Comparison of ENCODE assay signal across 3 cellular contexts in the genomic region with DNA sequence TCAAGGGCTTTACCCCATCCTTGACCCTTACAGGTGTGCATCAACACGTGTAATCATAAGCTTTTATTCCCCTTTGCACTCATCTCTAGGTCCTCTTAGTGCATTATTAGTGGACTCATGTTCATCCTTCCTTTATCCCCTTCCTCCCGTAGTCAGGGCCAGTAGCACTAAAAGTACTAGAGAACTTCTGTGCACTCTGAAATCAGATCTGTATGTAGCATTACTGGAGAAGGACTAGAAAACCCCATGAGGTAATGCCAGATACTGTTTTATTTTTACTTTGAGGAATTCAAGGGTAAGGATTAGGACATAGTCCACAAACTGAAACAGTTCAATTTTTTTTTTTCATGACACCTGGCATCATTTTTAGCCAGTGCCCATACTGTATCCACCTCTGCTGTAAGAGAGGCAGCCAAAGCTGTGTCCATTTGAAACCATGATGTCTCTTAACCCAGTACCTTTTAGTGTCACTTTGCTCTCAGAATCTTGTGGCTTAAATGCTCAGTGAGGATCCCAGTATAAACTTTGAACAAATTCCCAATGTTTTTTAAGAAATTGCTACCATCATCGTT.
TF ChIP-seq lines count a peak whose summit lies in the region.

No MANE protein-coding gene starts in this region.

TF ChIP-seq in A549, 52 proteins besides CTCF, POLR2A, EP300 and RAD21 (continued from another document):
- TF ChIP-seq, protein P1, sequence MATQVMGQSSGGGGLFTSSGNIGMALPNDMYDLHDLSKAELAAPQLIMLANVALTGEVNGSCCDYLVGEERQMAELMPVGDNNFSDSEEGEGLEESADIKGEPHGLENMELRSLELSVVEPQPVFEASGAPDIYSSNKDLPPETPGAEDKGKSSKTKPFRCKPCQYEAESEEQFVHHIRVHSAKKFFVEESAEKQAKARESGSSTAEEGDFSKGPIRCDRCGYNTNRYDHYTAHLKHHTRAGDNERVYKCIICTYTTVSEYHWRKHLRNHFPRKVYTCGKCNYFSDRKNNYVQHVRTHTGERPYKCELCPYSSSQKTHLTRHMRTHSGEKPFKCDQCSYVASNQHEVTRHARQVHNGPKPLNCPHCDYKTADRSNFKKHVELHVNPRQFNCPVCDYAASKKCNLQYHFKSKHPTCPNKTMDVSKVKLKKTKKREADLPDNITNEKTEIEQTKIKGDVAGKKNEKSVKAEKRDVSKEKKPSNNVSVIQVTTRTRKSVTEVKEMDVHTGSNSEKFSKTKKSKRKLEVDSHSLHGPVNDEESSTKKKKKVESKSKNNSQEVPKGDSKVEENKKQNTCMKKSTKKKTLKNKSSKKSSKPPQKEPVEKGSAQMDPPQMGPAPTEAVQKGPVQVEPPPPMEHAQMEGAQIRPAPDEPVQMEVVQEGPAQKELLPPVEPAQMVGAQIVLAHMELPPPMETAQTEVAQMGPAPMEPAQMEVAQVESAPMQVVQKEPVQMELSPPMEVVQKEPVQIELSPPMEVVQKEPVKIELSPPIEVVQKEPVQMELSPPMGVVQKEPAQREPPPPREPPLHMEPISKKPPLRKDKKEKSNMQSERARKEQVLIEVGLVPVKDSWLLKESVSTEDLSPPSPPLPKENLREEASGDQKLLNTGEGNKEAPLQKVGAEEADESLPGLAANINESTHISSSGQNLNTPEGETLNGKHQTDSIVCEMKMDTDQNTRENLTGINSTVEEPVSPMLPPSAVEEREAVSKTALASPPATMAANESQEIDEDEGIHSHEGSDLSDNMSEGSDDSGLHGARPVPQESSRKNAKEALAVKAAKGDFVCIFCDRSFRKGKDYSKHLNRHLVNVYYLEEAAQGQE (IDR thresholded peaks at IDR 0.05), result no peak
- TF ChIP-seq MYC (IDR thresholded peaks at IDR 0.05; ENCODE audit: borderline replicate concordance, low read length), result no peak
- no peak for TF ChIP-seq RNF2 (IDR thresholded peaks at IDR 0.05; ENCODE audit: borderline replicate concordance, low read depth)
- TF ChIP-seq EHMT2 (IDR thresholded peaks at IDR 0.05; ENCODE audit: low read depth), result no peak
- TF ChIP-seq ZSCAN20 (CRISPR knock-in tag; IDR thresholded peaks at IDR 0.05), result no peak

TF ChIP-seq in GM23338, 12 proteins besides CTCF, POLR2A, EP300 and RAD21 (continued from another document):
- TF ChIP-seq, protein P1 (IDR thresholded peaks at IDR 0.05; ENCODE audit: unreplicated experiment), result no peak
- TF ChIP-seq EZH2phosphoT487 (IDR thresholded peaks at IDR 0.05; ENCODE audit: unreplicated experiment) (no peak), ZNF462 (CRISPR knock-in tag; IDR thresholded peaks at IDR 0.05) (no peak)
TF ChIP-seq in GM23338: peak in this region for 0.

TF ChIP-seq in WTC11, 78 proteins besides CTCF, POLR2A, EP300 and RAD21 (continued from another document):
- TF ChIP-seq, protein P2, sequence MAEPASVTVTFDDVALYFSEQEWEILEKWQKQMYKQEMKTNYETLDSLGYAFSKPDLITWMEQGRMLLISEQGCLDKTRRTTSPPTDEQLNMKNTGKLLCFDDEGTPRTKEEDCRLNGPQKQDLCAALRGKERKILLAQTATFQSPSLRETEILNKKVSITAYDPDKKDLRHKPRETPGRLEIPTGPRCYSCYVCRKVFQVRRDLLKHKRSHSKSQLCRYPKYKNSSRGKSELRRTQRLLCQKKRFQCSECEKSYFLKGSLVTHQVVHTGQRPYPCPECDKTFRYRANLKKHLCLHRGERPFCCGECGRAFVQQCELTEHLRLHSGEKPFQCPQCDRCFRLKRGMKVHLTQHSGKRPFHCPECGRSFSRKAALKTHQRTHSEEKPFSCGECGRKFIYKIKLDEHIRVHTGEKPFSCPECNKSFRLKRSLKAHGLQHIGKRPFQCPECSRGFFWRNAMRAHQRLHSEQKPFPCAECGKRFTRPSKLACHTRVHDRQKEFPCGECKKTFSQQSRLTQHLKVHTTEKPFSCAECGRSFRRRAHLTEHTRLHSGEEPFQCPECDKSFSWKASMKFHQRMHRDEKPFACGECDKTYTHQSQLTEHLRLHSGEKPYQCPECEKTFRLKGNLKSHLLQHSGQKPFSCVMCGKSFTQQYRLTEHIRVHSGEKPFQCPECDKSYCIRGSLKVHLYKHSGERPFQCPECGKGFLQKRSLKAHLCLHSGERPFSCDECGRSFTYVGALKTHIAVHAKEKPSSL (CRISPR knock-in tag; conservative IDR thresholded peaks at IDR 0.05), result no peak
- no peak for TF ChIP-seq IRF1 (CRISPR knock-in tag; IDR thresholded peaks at IDR 0.05)
- no peak for TF ChIP-seq ZNF138 (CRISPR knock-in tag; conservative IDR thresholded peaks at IDR 0.05)
- no peak for TF ChIP-seq PRRX2 (CRISPR knock-in tag; IDR thresholded peaks at IDR 0.05)
- no peak for TF ChIP-seq ELF4 (CRISPR knock-in tag; IDR thresholded peaks at IDR 0.05; ENCODE audit: low read depth)
- no peak for TF ChIP-seq ZNF219 (CRISPR knock-in tag; IDR thresholded peaks at IDR 0.05; ENCODE audit: borderline replicate concordance)
- no peak for TF ChIP-seq ATF3 (CRISPR knock-in tag; conservative IDR thresholded peaks at IDR 0.05)
- TF ChIP-seq ARID4B (CRISPR knock-in tag; IDR thresholded peaks at IDR 0.05; ENCODE audit: borderline replicate concordance), result no peak
- TF ChIP-seq E2F5 (CRISPR knock-in tag; IDR thresholded peaks at IDR 0.05), result no peak
- TF ChIP-seq GABPB1 (CRISPR knock-in tag; IDR thresholded peaks at IDR 0.05), result no peak
- TF ChIP-seq, protein P3, sequence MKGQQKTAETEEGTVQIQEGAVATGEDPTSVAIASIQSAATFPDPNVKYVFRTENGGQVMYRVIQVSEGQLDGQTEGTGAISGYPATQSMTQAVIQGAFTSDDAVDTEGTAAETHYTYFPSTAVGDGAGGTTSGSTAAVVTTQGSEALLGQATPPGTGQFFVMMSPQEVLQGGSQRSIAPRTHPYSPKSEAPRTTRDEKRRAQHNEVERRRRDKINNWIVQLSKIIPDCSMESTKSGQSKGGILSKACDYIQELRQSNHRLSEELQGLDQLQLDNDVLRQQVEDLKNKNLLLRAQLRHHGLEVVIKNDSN (CRISPR knock-in tag; IDR thresholded peaks at IDR 0.05), result no peak
- TF ChIP-seq, protein P4, sequence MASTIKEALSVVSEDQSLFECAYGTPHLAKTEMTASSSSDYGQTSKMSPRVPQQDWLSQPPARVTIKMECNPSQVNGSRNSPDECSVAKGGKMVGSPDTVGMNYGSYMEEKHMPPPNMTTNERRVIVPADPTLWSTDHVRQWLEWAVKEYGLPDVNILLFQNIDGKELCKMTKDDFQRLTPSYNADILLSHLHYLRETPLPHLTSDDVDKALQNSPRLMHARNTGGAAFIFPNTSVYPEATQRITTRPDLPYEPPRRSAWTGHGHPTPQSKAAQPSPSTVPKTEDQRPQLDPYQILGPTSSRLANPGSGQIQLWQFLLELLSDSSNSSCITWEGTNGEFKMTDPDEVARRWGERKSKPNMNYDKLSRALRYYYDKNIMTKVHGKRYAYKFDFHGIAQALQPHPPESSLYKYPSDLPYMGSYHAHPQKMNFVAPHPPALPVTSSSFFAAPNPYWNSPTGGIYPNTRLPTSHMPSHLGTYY (CRISPR knock-in tag; IDR thresholded peaks at IDR 0.05), result no peak
- TF ChIP-seq NR3C1 (CRISPR knock-in tag; conservative IDR thresholded peaks at IDR 0.05; ENCODE audit: low read depth), result no peak
- TF ChIP-seq TEAD4 (CRISPR knock-in tag; IDR thresholded peaks at IDR 0.05), result no peak
- TF ChIP-seq NR2C2 (CRISPR knock-in tag; IDR thresholded peaks at IDR 0.05), result no peak
TF ChIP-seq in WTC11: peak in this region for 0.
